13 cellular contexts compared by ENCODE assay signal in the genomic region with DNA sequence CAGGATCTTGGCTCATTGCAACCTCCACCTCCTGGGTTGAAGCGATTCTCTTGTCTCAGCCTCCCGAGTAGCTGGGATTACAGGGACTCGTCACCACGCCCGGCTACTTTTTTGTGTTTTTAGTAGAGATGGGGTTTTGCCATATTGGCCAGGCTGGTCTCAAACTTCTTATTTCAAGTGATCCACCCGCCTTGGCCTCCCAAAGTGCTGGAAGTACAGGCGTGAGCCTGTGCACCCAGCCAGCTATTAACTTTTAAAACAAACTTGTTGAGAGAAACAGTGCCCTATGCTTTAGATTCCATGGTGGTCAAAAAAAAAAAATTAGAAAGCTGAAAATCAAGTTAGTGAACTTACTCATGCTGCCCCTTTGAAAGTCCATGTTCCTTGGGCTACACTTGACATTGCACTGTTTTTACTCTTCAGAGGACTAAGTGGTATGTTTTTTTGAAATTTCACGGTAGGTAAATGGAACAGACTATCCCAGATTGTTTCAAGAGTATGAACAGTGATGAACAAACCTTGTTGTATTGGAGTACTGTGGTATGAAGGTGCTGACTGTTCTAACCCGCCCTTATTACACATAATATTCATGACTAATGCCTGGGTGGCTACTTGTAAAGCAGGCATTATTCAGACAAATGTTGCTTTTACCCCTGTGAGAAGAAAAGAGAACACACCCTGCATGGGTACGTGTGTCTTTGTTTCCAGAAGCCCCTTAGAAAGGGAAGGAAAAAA.
A peak's percentile ranks its signal among the peaks of the same experiment; 100 is the strongest.
DNase-seq lines count a peak whose midpoint lies in the region; ATAC-seq and TF ChIP-seq lines count a peak whose summit lies in the region.
"Had no signal": no experiment of that assay in that cellular context is flagged by ENCODE, and none has a peak within 500 bp of the region (broad histone marks: within the 10 kb centered on the region; RNA-seq: fewer than 3 reads in every experiment).

No MANE protein-coding gene starts in this region.

- ATAC-seq in foreskin keratinocyte (peak; percentile 94), HG03280 (IDR thresholded peaks at IDR 0.05; ENCODE audit: unreplicated experiment) (no peak), HG02763 (IDR thresholded peaks at IDR 0.05; ENCODE audit: unreplicated experiment) (no peak)
- ATAC-seq: activated CD8-positive, alpha-beta T cell treated with anti-CD3 and anti-CD28 coated beads, Interleukin-2, amount 10 ng/mL, durations not matched to agents 7 days and 5 days had no signal

- peaks cover 5% of the 10 kb centered on the region; the same call in 1 of the 2 replicates for H4K20me1 ChIP-seq in SK-N-SH (ENCODE audit: insufficient read depth)

- H3K9me3 ChIP-seq in skeletal muscle satellite cell (replicated peaks; ENCODE audit: low read length), result no peaks in the 10 kb centered on the region
- H3K9me3 ChIP-seq in SK-N-SH, result no peaks in the 10 kb centered on the region

- H3K4me2 ChIP-seq in skeletal muscle satellite cell (ENCODE audit: low read length) (peak overlapping the region; percentile 58), SK-N-SH (no peak overlapping the region)

- peaks cover 22% of the 10 kb centered on the region for H3K79me2 ChIP-seq in SK-N-SH (ENCODE audit: insufficient read depth)

- H3K4me3 ChIP-seq in skeletal muscle satellite cell (ENCODE audit: low read length) (peak overlapping the region; percentile 12), SK-N-SH (ENCODE audit: low read depth in 2 of 2, low read length in 1 of 2) (no peak overlapping the region)

- H3K9ac ChIP-seq in skeletal muscle satellite cell (ENCODE audit: low read depth, low read length), result peak overlapping the region; percentile 68
- H3K9ac ChIP-seq in SK-N-SH, result no peak overlapping the region

- H3K27ac ChIP-seq in foreskin keratinocyte, result peak overlapping the region; percentile 96
- peak overlapping the region in 1 of 2 experiments; percentile 20; a peak in 2 of 4 replicates for H3K27ac ChIP-seq in SK-N-SH (ENCODE audit: low read depth in 2 of 2, low read length in 1 of 2)

- peaks cover 6% of the 10 kb centered on the region for H3F3A ChIP-seq in SK-N-SH (replicated peaks; ENCODE audit: insufficient read depth)

- no peak for TF ChIP-seq EP300 in SK-N-SH (IDR thresholded peaks at IDR 0.05; ENCODE audit: borderline replicate concordance in 1 of 2, low read depth in 1 of 2, low read length in 1 of 2)

- POLR2A ChIA-PET in SK-N-SH (lab: Yijun Ruan, JAX), result no interaction called here

- DNase-seq in ELR (ENCODE audit: low read depth) (peak; percentile 89), SW480 (ENCODE audit: low spot score) (peak; percentile 12), foreskin keratinocyte (peak; percentile 79 to 92), mucosa of gallbladder (ENCODE audit: low spot score) (no peak), SK-N-SH (no peak)
- DNase-seq: activated CD8-positive, alpha-beta T cell treated with anti-CD3 and anti-CD28 coated beads, Interleukin-2, amount 10 ng/mL, durations not matched to agents 7 days and 5 days; central memory CD4-positive, alpha-beta T cell; DND-41; islet precursor cell; stimulated activated CD4-positive, alpha-beta T cell treated with anti-CD3 and anti-CD28 coated beads, Interleukin-15, amount 100 ng/mL, for 24 hours had no signal

- no peaks in the 10 kb centered on the region for H3K9me2 ChIP-seq in SK-N-SH

- H3K36me3 ChIP-seq in skeletal muscle satellite cell (ENCODE audit: insufficient read depth, low read length) (peaks cover 4% of the 10 kb centered on the region), SK-N-SH (replicated peaks in 1 of 2; ENCODE audit: control insufficient read depth in 1 of 2, insufficient read depth in 2 of 2, low read length in 1 of 2) (peaks cover 5 to 9% of the 10 kb centered on the region in 2 experiments)

- TF ChIP-seq RAD21 in SK-N-SH (IDR thresholded peaks at IDR 0.05; ENCODE audit: low read length), result no peak

- TF ChIP-seq CTCF in foreskin keratinocyte (conservative IDR thresholded peaks at IDR 0.05), result no peak
- TF ChIP-seq CTCF in SK-N-SH (IDR thresholded peaks at IDR 0.05), result no peak

- 84% methylated on average over 10 of the region's 10 CpGs for WGBS in SK-N-SH (ENCODE audit: low lambda C conversion rate)

- H2AFZ ChIP-seq in SK-N-SH (ENCODE audit: low read depth), result no peak overlapping the region

- H3K4me1 ChIP-seq in foreskin keratinocyte, result peaks cover 28% of the 10 kb centered on the region
- peaks cover 76% of the 10 kb centered on the region for H3K4me1 ChIP-seq in skeletal muscle satellite cell (ENCODE audit: control insufficient read depth, insufficient read depth, low read length)
- peaks cover 5% of the 10 kb centered on the region in 2 experiments; a peak in 3 of 4 replicates for H3K4me1 ChIP-seq in SK-N-SH (ENCODE audit: control insufficient read depth in 1 of 2, insufficient read depth in 2 of 2, low read depth in 1 of 2, low read length in 1 of 2)

- CTCF ChIA-PET in SK-N-SH (lab: Yijun Ruan, JAX), result interaction anchor here (1.0 to 1.2 kb wide), 2 partner anchors 83 to 292 kb away, joined by 3 to 4 read pairs; no protein-coding TSS in a partner anchor

- no peaks in the 10 kb centered on the region for H3K27me3 ChIP-seq in foreskin keratinocyte
- H3K27me3 ChIP-seq in skeletal muscle satellite cell (ENCODE audit: control insufficient read depth, insufficient read depth, low read length), result no peaks in the 10 kb centered on the region
- no peaks in the 10 kb centered on the region for H3K27me3 ChIP-seq in SK-N-SH (ENCODE audit: insufficient read depth)

TF ChIP-seq in SK-N-SH, 30 proteins besides CTCF, POLR2A, EP300 and RAD21:
- no peak for TF ChIP-seq CHD2 (IDR thresholded peaks at IDR 0.05; ENCODE audit: low read length, partially characterized antibody)
- no peak for TF ChIP-seq MEF2A (IDR thresholded peaks at IDR 0.05; ENCODE audit: borderline replicate concordance, low read depth)
- TF ChIP-seq, protein P1, sequence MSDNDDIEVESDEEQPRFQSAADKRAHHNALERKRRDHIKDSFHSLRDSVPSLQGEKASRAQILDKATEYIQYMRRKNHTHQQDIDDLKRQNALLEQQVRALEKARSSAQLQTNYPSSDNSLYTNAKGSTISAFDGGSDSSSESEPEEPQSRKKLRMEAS (IDR thresholded peaks at IDR 0.05; ENCODE audit: low read depth), result no peak
- TF ChIP-seq, protein P2, sequence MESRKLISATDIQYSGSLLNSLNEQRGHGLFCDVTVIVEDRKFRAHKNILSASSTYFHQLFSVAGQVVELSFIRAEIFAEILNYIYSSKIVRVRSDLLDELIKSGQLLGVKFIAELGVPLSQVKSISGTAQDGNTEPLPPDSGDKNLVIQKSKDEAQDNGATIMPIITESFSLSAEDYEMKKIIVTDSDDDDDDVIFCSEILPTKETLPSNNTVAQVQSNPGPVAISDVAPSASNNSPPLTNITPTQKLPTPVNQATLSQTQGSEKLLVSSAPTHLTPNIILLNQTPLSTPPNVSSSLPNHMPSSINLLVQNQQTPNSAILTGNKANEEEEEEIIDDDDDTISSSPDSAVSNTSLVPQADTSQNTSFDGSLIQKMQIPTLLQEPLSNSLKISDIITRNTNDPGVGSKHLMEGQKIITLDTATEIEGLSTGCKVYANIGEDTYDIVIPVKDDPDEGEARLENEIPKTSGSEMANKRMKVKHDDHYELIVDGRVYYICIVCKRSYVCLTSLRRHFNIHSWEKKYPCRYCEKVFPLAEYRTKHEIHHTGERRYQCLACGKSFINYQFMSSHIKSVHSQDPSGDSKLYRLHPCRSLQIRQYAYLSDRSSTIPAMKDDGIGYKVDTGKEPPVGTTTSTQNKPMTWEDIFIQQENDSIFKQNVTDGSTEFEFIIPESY (IDR thresholded peaks at IDR 0.05; ENCODE audit: borderline replicate concordance, low read depth), result no peak
- TF ChIP-seq SIN3A (IDR thresholded peaks at IDR 0.05; ENCODE audit: borderline replicate concordance, low read depth, low read length), result no peak
- TF ChIP-seq MXI1 (IDR thresholded peaks at IDR 0.05; ENCODE audit: low read depth, low read length), result no peak
- TF ChIP-seq NRF1 (IDR thresholded peaks at IDR 0.05; ENCODE audit: low read depth, low read length), result no peak
- TF ChIP-seq NFIC (IDR thresholded peaks at IDR 0.05; ENCODE audit: borderline replicate concordance), result no peak
- TF ChIP-seq, protein P3, sequence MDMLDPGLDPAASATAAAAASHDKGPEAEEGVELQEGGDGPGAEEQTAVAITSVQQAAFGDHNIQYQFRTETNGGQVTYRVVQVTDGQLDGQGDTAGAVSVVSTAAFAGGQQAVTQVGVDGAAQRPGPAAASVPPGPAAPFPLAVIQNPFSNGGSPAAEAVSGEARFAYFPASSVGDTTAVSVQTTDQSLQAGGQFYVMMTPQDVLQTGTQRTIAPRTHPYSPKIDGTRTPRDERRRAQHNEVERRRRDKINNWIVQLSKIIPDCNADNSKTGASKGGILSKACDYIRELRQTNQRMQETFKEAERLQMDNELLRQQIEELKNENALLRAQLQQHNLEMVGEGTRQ (IDR thresholded peaks at IDR 0.05; ENCODE audit: borderline replicate concordance, low read depth, low read length), result no peak
- TF ChIP-seq GABPA (IDR thresholded peaks at IDR 0.05; ENCODE audit: low read depth), result no peak
- TF ChIP-seq, protein P4, sequence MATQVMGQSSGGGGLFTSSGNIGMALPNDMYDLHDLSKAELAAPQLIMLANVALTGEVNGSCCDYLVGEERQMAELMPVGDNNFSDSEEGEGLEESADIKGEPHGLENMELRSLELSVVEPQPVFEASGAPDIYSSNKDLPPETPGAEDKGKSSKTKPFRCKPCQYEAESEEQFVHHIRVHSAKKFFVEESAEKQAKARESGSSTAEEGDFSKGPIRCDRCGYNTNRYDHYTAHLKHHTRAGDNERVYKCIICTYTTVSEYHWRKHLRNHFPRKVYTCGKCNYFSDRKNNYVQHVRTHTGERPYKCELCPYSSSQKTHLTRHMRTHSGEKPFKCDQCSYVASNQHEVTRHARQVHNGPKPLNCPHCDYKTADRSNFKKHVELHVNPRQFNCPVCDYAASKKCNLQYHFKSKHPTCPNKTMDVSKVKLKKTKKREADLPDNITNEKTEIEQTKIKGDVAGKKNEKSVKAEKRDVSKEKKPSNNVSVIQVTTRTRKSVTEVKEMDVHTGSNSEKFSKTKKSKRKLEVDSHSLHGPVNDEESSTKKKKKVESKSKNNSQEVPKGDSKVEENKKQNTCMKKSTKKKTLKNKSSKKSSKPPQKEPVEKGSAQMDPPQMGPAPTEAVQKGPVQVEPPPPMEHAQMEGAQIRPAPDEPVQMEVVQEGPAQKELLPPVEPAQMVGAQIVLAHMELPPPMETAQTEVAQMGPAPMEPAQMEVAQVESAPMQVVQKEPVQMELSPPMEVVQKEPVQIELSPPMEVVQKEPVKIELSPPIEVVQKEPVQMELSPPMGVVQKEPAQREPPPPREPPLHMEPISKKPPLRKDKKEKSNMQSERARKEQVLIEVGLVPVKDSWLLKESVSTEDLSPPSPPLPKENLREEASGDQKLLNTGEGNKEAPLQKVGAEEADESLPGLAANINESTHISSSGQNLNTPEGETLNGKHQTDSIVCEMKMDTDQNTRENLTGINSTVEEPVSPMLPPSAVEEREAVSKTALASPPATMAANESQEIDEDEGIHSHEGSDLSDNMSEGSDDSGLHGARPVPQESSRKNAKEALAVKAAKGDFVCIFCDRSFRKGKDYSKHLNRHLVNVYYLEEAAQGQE (IDR thresholded peaks at IDR 0.05; ENCODE audit: low read depth, low read length), result no peak
- no peak for TF ChIP-seq POLR2AphosphoS5 (IDR thresholded peaks at IDR 0.05; ENCODE audit: low read depth, low read length)

Comparison
In these comparisons a context has a peak if more than half of its experiments do, and no peak if none do; other contexts are left out.
1. DNase-seq: peak in ELR (single experiment), SW480 (single experiment) and foreskin keratinocyte (2 of 2); none in mucosa of gallbladder (single experiment) and SK-N-SH (single experiment).